ENCODE assay signal across 1 cellular context in the genomic region with DNA sequence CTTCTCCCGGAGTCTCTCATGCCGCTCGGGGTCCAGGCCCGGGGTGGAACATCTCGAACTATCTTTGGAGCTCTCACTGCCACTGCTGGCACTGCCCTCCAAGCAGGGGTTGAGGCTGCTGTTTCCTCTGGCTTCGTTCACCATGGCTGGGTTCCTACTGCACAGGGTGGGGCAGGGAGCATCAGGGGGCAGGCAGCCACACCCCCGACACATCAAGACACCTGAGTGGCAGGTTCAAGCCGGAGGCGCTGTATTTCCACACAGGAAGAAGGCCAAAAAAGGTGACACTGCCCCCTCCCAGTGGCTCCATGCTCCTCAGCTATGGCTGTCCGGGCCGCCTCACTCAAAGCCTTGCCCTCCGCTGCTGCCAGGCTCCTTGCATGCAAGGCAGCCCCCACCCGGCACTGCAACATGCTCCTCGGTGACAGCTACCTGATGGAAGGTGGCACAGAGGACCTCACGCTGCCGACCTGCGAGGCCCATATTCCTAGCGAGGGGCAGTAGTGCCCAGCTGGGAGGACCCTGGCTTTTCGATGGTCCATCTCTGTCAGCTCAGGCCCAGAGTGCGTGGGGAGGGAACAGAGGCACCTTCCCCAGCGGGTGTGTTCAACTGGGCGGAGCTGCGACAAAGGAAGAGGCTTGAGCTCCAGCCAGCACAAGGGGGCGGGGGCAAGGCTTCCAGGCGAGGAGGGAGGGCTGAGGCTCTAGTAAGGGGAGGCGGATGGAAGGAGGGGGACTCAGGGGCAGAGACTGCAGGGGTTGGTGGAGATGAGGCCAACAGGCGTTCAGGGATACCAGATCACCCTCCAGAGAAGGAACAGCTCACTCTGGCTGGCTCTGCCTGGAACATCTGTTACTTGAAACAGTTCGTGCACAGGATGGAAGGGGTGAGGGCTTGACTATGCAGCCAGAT.
TF ChIP-seq lines count a peak whose summit lies in the region.

No MANE protein-coding gene starts in this region.

TF ChIP-seq in SK-N-SH, 30 proteins besides CTCF, POLR2A, EP300 and RAD21 (continued from another document):
- TF ChIP-seq CHD2 (IDR thresholded peaks at IDR 0.05; ENCODE audit: low read length, partially characterized antibody) (peak; percentile 71), RCOR1 (IDR thresholded peaks at IDR 0.05; ENCODE audit: low read length) (peak; percentile 28; the same call in 1 of the 2 replicates), JUND (IDR thresholded peaks at IDR 0.05) (no peak), POLR2AphosphoS5 (IDR thresholded peaks at IDR 0.05; ENCODE audit: low read depth, low read length) (0 out of 2 replicates have a peak, but pooled peaks have one; percentile 38), TCF12 (IDR thresholded peaks at IDR 0.05) (peak; percentile 58; the same call in 1 of the 2 replicates), FOSL2 (IDR thresholded peaks at IDR 0.05; ENCODE audit: borderline replicate concordance, low read depth) (no peak), FOXM1 (IDR thresholded peaks at IDR 0.05; ENCODE audit: low read depth) (no peak)
